Comparison of ENCODE assay signal across 14 cellular contexts in genomic region chr6:155523821-155524238, GRCh38.
A peak's percentile ranks its signal among the peaks of the same experiment; 100 is the strongest.
DNase-seq lines count a peak whose midpoint lies in the region; FAIRE-seq and TF ChIP-seq lines count a peak whose summit lies in the region.
"Had no signal": no experiment of that assay in that cellular context is flagged by ENCODE, and none has a peak within 500 bp of the region (broad histone marks: within the 10 kb centered on the region; RNA-seq: fewer than 3 reads in every experiment).

No MANE protein-coding gene starts in this region.

- peak; percentile 79 for FAIRE-seq in endothelial cell of umbilical vein (lab: Jason Lieb, UNC)
- FAIRE-seq in urothelium cell line (lab: Jason Lieb, UNC), result no peak

- H3K4me1 ChIP-seq in endothelial cell of umbilical vein (ENCODE audit: control insufficient read depth, extremely low read depth, insufficient read depth, low read length) (peaks cover 11% of the 10 kb centered on the region), right atrium auricular region (peaks cover 0 to 5% of the 10 kb centered on the region in 2 donors)

- POLR2A ChIA-PET in RWPE1 (lab: Yijun Ruan, JAX; ENCODE audit: low non-redundant PET), result no interaction called here
- POLR2A ChIA-PET in endothelial cell of umbilical vein (lab: Charles Lee), result no interaction called here

- H3K9me3 ChIP-seq in endothelial cell of umbilical vein (replicated peaks; ENCODE audit: control insufficient read depth, insufficient read depth, low read length) (no peaks in the 10 kb centered on the region), right atrium auricular region (no peaks in the 10 kb centered on the region)
- H3K9me3 ChIP-seq: SK-N-SH had no signal

- H3K36me3 ChIP-seq in endothelial cell of umbilical vein (ENCODE audit: control insufficient read depth in 2 of 2, extremely low read depth in 1 of 2, insufficient read depth in 2 of 2, low read length in 2 of 2) (no peaks in the 10 kb centered on the region), right atrium auricular region (no peaks in the 10 kb centered on the region)

- H3K27me3 ChIP-seq in endothelial cell of umbilical vein (ENCODE audit: control insufficient read depth in 2 of 2, insufficient read depth in 2 of 2, low read length in 2 of 2) (no peaks in the 10 kb centered on the region), right atrium auricular region (no peaks in the 10 kb centered on the region)

- TF ChIP-seq POLR2A in endothelial cell of umbilical vein (IDR thresholded peaks at IDR 0.05; ENCODE audit: low read depth, low read length), result no peak

- peaks cover 9% of the 10 kb centered on the region for H3K4me1 Mint-ChIP-seq in T-helper 2 cell treated with Interferon-gamma antibody and Interleukin-4, amounts not matched to agents 5 μg/mL and 100 μg/mL, for 36 hours (ENCODE audit: low read depth)

- H4K20me1 ChIP-seq in endothelial cell of umbilical vein (replicated peaks; ENCODE audit: control insufficient read depth, extremely low read depth, insufficient read depth, low read length), result no peaks in the 10 kb centered on the region

- intact Hi-C loops in endothelial cell of umbilical vein (cut with micrococcal nuclease), result no loop called here

- H3K4me2 ChIP-seq in endothelial cell of umbilical vein (ENCODE audit: insufficient read depth, low read length), result peak overlapping the region; percentile 3
- H3K4me2 ChIP-seq: SK-N-SH had no signal

- peaks cover 4% of the 10 kb centered on the region for H3K9me3 Mint-ChIP-seq in T-helper 2 cell treated with Interferon-gamma antibody and Interleukin-4, amounts not matched to agents 5 μg/mL and 100 μg/mL, for 36 hours

- no peak overlapping the region for H3K9ac ChIP-seq in endothelial cell of umbilical vein (replicated peaks; ENCODE audit: extremely low read depth, insufficient read depth, low read length)
- H3K9ac ChIP-seq: SK-N-SH had no signal

- H3K27ac ChIP-seq in RWPE1 (peak overlapping the region; percentile 54; the same call in 1 of the 2 replicates), endothelial cell of umbilical vein (ENCODE audit: insufficient read depth, low read depth, low read length) (peak overlapping the region; percentile 62), right atrium auricular region (no peak overlapping the region)

- BruUV-seq in endothelial cell of umbilical vein (replicated peaks; lab: Mats Ljungman, UMichigan), result TSS peak; percentile 45

- peak; percentile 7 for DNase-seq in stimulated activated CD4-positive, alpha-beta T cell treated with anti-CD3 and anti-CD28 coated beads, Interleukin-15, amount 100 ng/mL, for 24 hours
- DNase-seq in stimulated activated CD4-positive, alpha-beta T cell treated with anti-CD3 and anti-CD28 coated beads, Interleukin-1b, Interleukin-23, amount 100 ng/mL, for 48 hours, result no peak
- DNase-seq in RWPE1 (ENCODE audit: low spot score) (no peak), endothelial cell of umbilical vein (ENCODE audit: low read depth, low spot score) (no peak), urothelium cell line (ENCODE audit: low spot score) (peak; percentile 8), hepatic stellate cell (ENCODE audit: low spot score) (no peak), right atrium auricular region (ENCODE audit: low spot score) (no peak)
- no peak for DNase-seq in T-helper 2 cell treated with Interferon-gamma antibody and Interleukin-4, amounts not matched to agents 5 μg/mL and 100 μg/mL, for 36 hours (ENCODE audit: low spot score)
- DNase-seq: cerebellar nuclear complex, GF-D8, NCI-H1105, NCI-H774, SK-N-SH had no signal

- dilution Hi-C loops in endothelial cell of umbilical vein (cut with MboI; ENCODE audit: extremely low pct_ligation_motif_present, low sequenced_read_pairs), result no loop called here

- no peak overlapping the region for H2AFZ ChIP-seq in endothelial cell of umbilical vein (ENCODE audit: low read depth, low read length)

- H3K4me3 ChIP-seq in endothelial cell of umbilical vein (replicated peaks in 1 of 3; ENCODE audit: insufficient read depth in 1 of 3, low read depth in 1 of 3, low read length in 3 of 3) (no peak overlapping the region), right atrium auricular region (no peak overlapping the region)

- H3K27me3 Mint-ChIP-seq in T-helper 2 cell treated with Interferon-gamma antibody and Interleukin-4, amounts not matched to agents 5 μg/mL and 100 μg/mL, for 36 hours (ENCODE audit: low read depth), result no peaks in the 10 kb centered on the region

- H3K9me1 ChIP-seq in endothelial cell of umbilical vein (replicated peaks; ENCODE audit: control insufficient read depth, extremely low read depth, insufficient read depth, low read length), result no peaks in the 10 kb centered on the region

- no peaks in the 10 kb centered on the region for H3K36me3 Mint-ChIP-seq in T-helper 2 cell treated with Interferon-gamma antibody and Interleukin-4, amounts not matched to agents 5 μg/mL and 100 μg/mL, for 36 hours (ENCODE audit: low read depth)
- H3K36me3 Mint-ChIP-seq: CD14-positive monocyte had no signal

- no peak overlapping the region for H3K27ac Mint-ChIP-seq in T-helper 2 cell treated with Interferon-gamma antibody and Interleukin-4, amounts not matched to agents 5 μg/mL and 100 μg/mL, for 36 hours

- no peak for TF ChIP-seq CTCF in RWPE1 (conservative IDR thresholded peaks at IDR 0.05; ENCODE audit: low read depth)
- TF ChIP-seq CTCF in endothelial cell of umbilical vein (IDR thresholded peaks at IDR 0.05; ENCODE audit: extremely low read depth in 1 of 2, insufficient read depth in 1 of 2, low read depth in 1 of 2, low read length in 2 of 2), result no peak
- TF ChIP-seq CTCF in right atrium auricular region (IDR thresholded peaks at IDR 0.05), result no peak

- H3K4me3 Mint-ChIP-seq in T-helper 2 cell treated with Interferon-gamma antibody and Interleukin-4, amounts not matched to agents 5 μg/mL and 100 μg/mL, for 36 hours, result no peak overlapping the region
- H3K4me3 Mint-ChIP-seq: CD14-positive monocyte had no signal

- H3K79me2 ChIP-seq in endothelial cell of umbilical vein (ENCODE audit: control insufficient read depth, insufficient read depth, low read length), result no peaks in the 10 kb centered on the region

- CTCF ChIA-PET in RWPE1 (lab: Yijun Ruan, JAX), result no interaction called here
- CTCF ChIA-PET in endothelial cell of umbilical vein (lab: Charles Lee), result interaction anchor here (0.7 to 1.2 kb wide), 4 partner anchors 11 to 118 kb away, joined by 3 read pairs; no protein-coding TSS in a partner anchor

TF ChIP-seq in endothelial cell of umbilical vein, 7 proteins besides CTCF, POLR2A, EP300 and RAD21:
- TF ChIP-seq JUN (IDR thresholded peaks at IDR 0.05; ENCODE audit: borderline replicate concordance, insufficient read depth, insufficient read length, low read depth) (no peak), EZH2 (IDR thresholded peaks at IDR 0.05; ENCODE audit: borderline replicate concordance, low read depth, low read length, severe bottlenecking) (no peak), GATA2 (IDR thresholded peaks at IDR 0.05; ENCODE audit: insufficient read depth, insufficient read length, low read depth, low read length) (no peak), MYC (IDR thresholded peaks at IDR 0.05; ENCODE audit: low read depth, low read length) (no peak), FOS (IDR thresholded peaks at IDR 0.05; ENCODE audit: borderline replicate concordance, insufficient read depth, low read length) (no peak), POLR2AphosphoS5 (IDR thresholded peaks at IDR 0.05; ENCODE audit: insufficient read depth, low read depth, low read length) (no peak), MAX (IDR thresholded peaks at IDR 0.05; ENCODE audit: insufficient read depth, insufficient read length) (no peak)

Comparison
In these comparisons a context has a peak if more than half of its experiments do, and no peak if none do; other contexts are left out.
1. DNase-seq: peak in stimulated activated CD4-positive, alpha-beta T cell treated with anti-CD3 and anti-CD28 coated beads, Interleukin-15, amount 100 ng/mL, for 24 hours (single experiment) and urothelium cell line (single experiment); none in stimulated activated CD4-positive, alpha-beta T cell treated with anti-CD3 and anti-CD28 coated beads, Interleukin-1b, Interleukin-23, amount 100 ng/mL, for 48 hours (single experiment), RWPE1 (single experiment), endothelial cell of umbilical vein (single experiment), hepatic stellate cell (single experiment), right atrium auricular region (single experiment) and T-helper 2 cell treated with Interferon-gamma antibody and Interleukin-4, amounts not matched to agents 5 μg/mL and 100 μg/mL, for 36 hours (single experiment).
2. H3K27ac ChIP-seq: peak in RWPE1 (single experiment) and endothelial cell of umbilical vein (single experiment); none in right atrium auricular region (0 of 2).